Comparison of ENCODE assay signal across 8 cellular contexts in genomic region chr1:212455406-212456165, GRCh38. TPM values are rescaled to one million over a fixed set of nuclear protein-coding genes. Genes with fewer than 3 reads are reported as not detected.
DNase-seq lines count a peak whose midpoint lies in the region; ATAC-seq and TF ChIP-seq lines count a peak whose summit lies in the region.

No MANE protein-coding gene starts in this region.

- no peaks in the 10 kb centered on the region for H3K27me3 Mint-ChIP-seq in CD4-positive, alpha-beta memory T cell
- H3K27me3 Mint-ChIP-seq in activated naive CD8-positive, alpha-beta T cell treated with anti-CD3 and anti-CD28 coated beads, Interleukin-2, amount 50 U/mL, for 24 hours = no peaks in the 10 kb centered on the region

- H3K36me3 Mint-ChIP-seq in CD4-positive, alpha-beta memory T cell = no peaks in the 10 kb centered on the region
- no peaks in the 10 kb centered on the region for H3K36me3 Mint-ChIP-seq in activated naive CD8-positive, alpha-beta T cell treated with anti-CD3 and anti-CD28 coated beads, Interleukin-2, amount 50 U/mL, for 24 hours (ENCODE audit: low read depth)

- H3K4me1 Mint-ChIP-seq in CD4-positive, alpha-beta memory T cell = peaks cover 0 to 10% (median under 1%) of the 10 kb centered on the region in 4 donors
- peaks cover 2% of the 10 kb centered on the region for H3K4me1 Mint-ChIP-seq in activated naive CD8-positive, alpha-beta T cell treated with anti-CD3 and anti-CD28 coated beads, Interleukin-2, amount 50 U/mL, for 24 hours

- POLR2A ChIA-PET in CD4-positive, alpha-beta memory T cell (lab: Charles Lee; ENCODE audit: partially characterized antibody) = interaction anchor here (1.4 to 2.5 kb wide), 4 partner anchors 23 to 775 kb away, joined by 3 to 10 read pairs (median 6); partner anchors contain the start of gene NENF

- no peak overlapping the region for H3K27ac Mint-ChIP-seq in CD4-positive, alpha-beta memory T cell
- H3K27ac Mint-ChIP-seq in activated naive CD8-positive, alpha-beta T cell treated with anti-CD3 and anti-CD28 coated beads, Interleukin-2, amount 50 U/mL, for 24 hours = no peak overlapping the region

- ATAC-seq in GM21390 (IDR thresholded peaks at IDR 0.05; ENCODE audit: unreplicated experiment) (peak; percentile 68), heart right ventricle (peak; percentile 74 to 87 (median 80))
- ATAC-seq in activated naive CD8-positive, alpha-beta T cell treated with anti-CD3 and anti-CD28 coated beads, Interleukin-2, amount 50 U/mL, for 24 hours = peak; percentile 67

- H3K27me3 ChIP-seq in CD4-positive, alpha-beta memory T cell (ENCODE audit: insufficient read depth, low read length) = no peaks in the 10 kb centered on the region
- H3K27me3 ChIP-seq in heart right ventricle = no peaks in the 10 kb centered on the region
- H3K27me3 ChIP-seq in uterus = no peaks in the 10 kb centered on the region

- WGBS in heart right ventricle, 2 donors = 47% methylated on average over 6 of the region's 6 CpGs

- DNase-seq in CD4-positive, alpha-beta memory T cell = peak; percentile 65 to 73 (median 69)
- DNase-seq in NCI-H1048 (lab: John Stamatoyannopoulos, UW) (peak; percentile 91), SW 1271 (lab: John Stamatoyannopoulos, UW) (peak; percentile 9 to 39), heart right ventricle (peak; percentile 91), pulmonary artery endothelial cell (ENCODE audit: low read depth, low spot score) (peak; percentile 35), uterus (peak; percentile 90 to 91)
- peak; percentile 87 for DNase-seq in activated naive CD8-positive, alpha-beta T cell treated with anti-CD3 and anti-CD28 coated beads, Interleukin-2, amount 50 U/mL, for 24 hours

- intact Hi-C loops in CD4-positive, alpha-beta memory T cell (cut with micrococcal nuclease) = loop anchor here (1.0 to 5.0 kb wide), 9 partner anchors 88 to 775 kb away; partner anchors contain the start of genes DTL and INTS7
- intact Hi-C loops in heart right ventricle (cut with DNase I) = loop anchor here (1.0 to 10.0 kb wide), 19 partner anchors 81 to 781 kb away; partner anchors contain the start of genes PPP2R5A (in 2 of the 10), DTL (in 1 of the 10), INTS7 (in 1 of the 10) and NEK2 (in 1 of the 10)
- intact Hi-C loops in uterus (cut with DNase I; ENCODE audit: low total_unique reads) = loop anchor here (5.0 kb wide), 1 partner anchor 383 kb away; no protein-coding TSS in a partner anchor

- H3K27ac ChIP-seq in CD4-positive, alpha-beta memory T cell (ENCODE audit: low read depth, low read length) = no peak overlapping the region
- H3K27ac ChIP-seq in heart right ventricle = peak overlapping the region in 9 of 10 donors; percentile 11 to 79 (median 55)
- H3K27ac ChIP-seq in uterus = peak overlapping the region; percentile 57 to 63

- no peak for TF ChIP-seq POLR2A in uterus (IDR thresholded peaks at IDR 0.05)

- H3K36me3 ChIP-seq in CD4-positive, alpha-beta memory T cell (ENCODE audit: insufficient read depth, low read length) = no peaks in the 10 kb centered on the region
- H3K36me3 ChIP-seq in heart right ventricle = no peaks in the 10 kb centered on the region
- H3K36me3 ChIP-seq in uterus = no peaks in the 10 kb centered on the region

- no peak overlapping the region for H3K4me3 Mint-ChIP-seq in CD4-positive, alpha-beta memory T cell
- H3K4me3 Mint-ChIP-seq in activated naive CD8-positive, alpha-beta T cell treated with anti-CD3 and anti-CD28 coated beads, Interleukin-2, amount 50 U/mL, for 24 hours = no peak overlapping the region

- CTCF ChIA-PET in CD4-positive, alpha-beta memory T cell (lab: Charles Lee; ENCODE audit: partially characterized antibody) = interaction anchor here (0.6 to 11.6 kb wide), 108 partner anchors 9 to 941 kb away, joined by 3 to 404 read pairs (median 4); partner anchors contain the start of genes DTL, INTS7, NEK2 and NENF

- no peaks in the 10 kb centered on the region for H3K9me3 Mint-ChIP-seq in CD4-positive, alpha-beta memory T cell
- H3K9me3 Mint-ChIP-seq in activated naive CD8-positive, alpha-beta T cell treated with anti-CD3 and anti-CD28 coated beads, Interleukin-2, amount 50 U/mL, for 24 hours = no peaks in the 10 kb centered on the region

- H3K4me3 ChIP-seq in CD4-positive, alpha-beta memory T cell (ENCODE audit: low read length in 2 of 2) = no peak overlapping the region
- H3K4me3 ChIP-seq in heart right ventricle = peak overlapping the region in 2 of 10 donors; percentile 18 to 25
- H3K4me3 ChIP-seq in uterus = no peak overlapping the region

- peak; percentile 94 to 100 (median 99) for TF ChIP-seq CTCF in heart right ventricle (IDR thresholded peaks at IDR 0.05)
- TF ChIP-seq CTCF in uterus (IDR thresholded peaks at IDR 0.05) = peak; percentile 93 to 100 (median 96)

- H3K9me3 ChIP-seq in CD4-positive, alpha-beta memory T cell (ENCODE audit: control insufficient read depth in 1 of 2, low read length in 2 of 2) = no peaks in the 10 kb centered on the region
- H3K9me3 ChIP-seq in heart right ventricle (peaks cover 0 to 7% (median 0%) of the 10 kb centered on the region in 11 donors), uterus (no peaks in the 10 kb centered on the region)

- H3K4me1 ChIP-seq in CD4-positive, alpha-beta memory T cell (ENCODE audit: insufficient read depth, low read length) = peaks cover 3% of the 10 kb centered on the region
- H3K4me1 ChIP-seq in heart right ventricle = peaks cover 22 to 47% (median 31%) of the 10 kb centered on the region in 9 donors
- H3K4me1 ChIP-seq in uterus = peaks cover 0 to 5% of the 10 kb centered on the region in 2 donors

RNA-seq across cellular contexts. Expression of gene NENF, which starts 22.9 kb away (rescaled TPM):
- total RNA-seq in CD4-positive, alpha-beta memory T cell = 10 to 100 TPM; 18.7 to 21.0 TPM
- polyA plus RNA-seq in CD4-positive, alpha-beta memory T cell = 10 to 100 TPM; 42.6 to 76.2 TPM
- total RNA-seq in heart right ventricle = 100 to 1,000 TPM in 6 of 10 donors, 10 to 100 TPM in 4; 91.8 to 163 (median 112) TPM
- polyA plus RNA-seq in heart right ventricle = 100 to 1,000 TPM; 117 to 241 TPM
- total RNA-seq in pulmonary artery endothelial cell = 19.9 and 23.3 TPM in 2 replicates
- 100 to 1,000 TPM in 2 of 4 donors, 10 to 100 TPM in 2; 35.0 to 180 (median 122) TPM for total RNA-seq in uterus

RNA-seq across cellular contexts. Expression of gene PACC1, which starts 40.9 kb away (rescaled TPM):
- total RNA-seq in CD4-positive, alpha-beta memory T cell = 10 to 100 TPM in 1 of 2 experiments, 1 to 10 TPM in 1; 9.7 to 12.3 TPM
- polyA plus RNA-seq in CD4-positive, alpha-beta memory T cell = 1 to 10 TPM; 8.8 to 9.4 TPM
- total RNA-seq in heart right ventricle (1 to 10 TPM; 1.9 to 4.6 (median 2.4) TPM), pulmonary artery endothelial cell (18.3 and 24.7 TPM in 2 replicates), uterus (10 to 100 TPM in 1 of 4 donors, 1 to 10 TPM in 3; 1.5 to 10.9 (median 7.2) TPM)
- polyA plus RNA-seq in heart right ventricle = 1 to 10 TPM; 1.8 to 5.1 TPM

Comparison
In these comparisons a context has a peak if more than half of its experiments do, and no peak if none do; other contexts are left out.
1. DNase-seq: peak in every context shown above with its lines; median percentile 91 in NCI-H1048; 91 in heart right ventricle; 90 in uterus; 87 in activated naive CD8-positive, alpha-beta T cell treated with anti-CD3 and anti-CD28 coated beads, Interleukin-2, amount 50 U/mL, for 24 hours; 69 in CD4-positive, alpha-beta memory T cell; 35 in pulmonary artery endothelial cell; 24 in SW 1271.